Comparison of ENCODE assay signal across 9 cellular contexts in genomic region chr4:2791518-2792395, GRCh38. TPM values are rescaled to one million over a fixed set of nuclear protein-coding genes. Genes with fewer than 3 reads are reported as not detected.
DNase-seq lines count a peak whose midpoint lies in the region; ATAC-seq, FAIRE-seq and TF ChIP-seq lines count a peak whose summit lies in the region.
"Had no signal": no experiment of that assay in that cellular context is flagged by ENCODE, and none has a peak within 500 bp of the region (broad histone marks: within the 10 kb centered on the region; RNA-seq: fewer than 3 reads in every experiment).

No MANE protein-coding gene starts in this region.

- no peak for ATAC-seq in heart right ventricle
- peak in 2 of 4 donors; percentile 4 to 16 for ATAC-seq in pancreas
- ATAC-seq in HG03280 (IDR thresholded peaks at IDR 0.05; ENCODE audit: unreplicated experiment), result no peak

- H3K4me3 ChIP-seq in heart right ventricle, result no peak overlapping the region
- no peak overlapping the region for H3K4me3 ChIP-seq in pancreas

- CTCF ChIA-PET in RWPE1 (lab: Yijun Ruan, JAX), result interaction anchor here (0.7 kb wide), 1 partner anchor 12 kb away, joined by 4 read pairs; no protein-coding TSS in a partner anchor

- H3K27ac ChIP-seq in RWPE1, result peak overlapping the region; percentile 99
- peak overlapping the region in 9 of 10 donors; percentile 34 to 86 (median 58) for H3K27ac ChIP-seq in heart right ventricle
- peak overlapping the region in 3 of 4 donors; percentile 15 to 59 (median 33) for H3K27ac ChIP-seq in pancreas

- peak; percentile 60 for DNase-seq in DMS53 (lab: John Stamatoyannopoulos, UW)
- DNase-seq in RWPE1 (ENCODE audit: low spot score), result no peak
- DNase-seq in heart right ventricle, result peak in 1 of 2 donors; percentile 37
- DNase-seq in pancreas, result peak in 4 of 6 donors; percentile 35 to 70 (median 56)
- DNase-seq in G401 (ENCODE audit: low spot score), result no peak
- no peak for DNase-seq in dermis blood vessel endothelial cell
- DNase-seq: NCI-H187 had no signal

- H3K4me1 ChIP-seq in heart right ventricle (peaks cover 28 to 79% (median 69%) of the 10 kb centered on the region in 9 donors), pancreas (peaks cover 15 to 40% (median 17%) of the 10 kb centered on the region in 3 donors)

- H3K9me3 ChIP-seq in heart right ventricle (no peaks in the 10 kb centered on the region), pancreas (no peaks in the 10 kb centered on the region)

- intact Hi-C loops in heart right ventricle (cut with DNase I) (loop anchor here in 1 of 10 donors (5.0 kb wide), 1 partner anchor 51 kb away; the partner anchor contains the start of gene ADD1), pancreas (cut with DNase I) (no loop called here)

- POLR2A ChIA-PET in RWPE1 (lab: Yijun Ruan, JAX; ENCODE audit: low non-redundant PET), result no interaction called here

- H3K36me3 ChIP-seq in heart right ventricle (peaks cover 0 to 8% (median 0%) of the 10 kb centered on the region in 9 donors), pancreas (no peaks in the 10 kb centered on the region)

- in situ Hi-C loops in G401 (cut with HindIII; ENCODE audit: low sequenced_read_pairs), result no loop called here

- TF ChIP-seq CTCF in RWPE1 (conservative IDR thresholded peaks at IDR 0.05; ENCODE audit: low read depth) (no peak), heart right ventricle (IDR thresholded peaks at IDR 0.05) (no peak), pancreas (IDR thresholded peaks at IDR 0.05) (no peak)

- 93 to 95% methylated on average over 10 of the region's 10 CpGs for WGBS in heart right ventricle, 2 donors
- 87 to 92% methylated on average over 10 of the region's 10 CpGs for WGBS in pancreas, 2 donors

- H3K27me3 ChIP-seq in heart right ventricle (no peaks in the 10 kb centered on the region), pancreas (no peaks in the 10 kb centered on the region)

- FAIRE-seq in pancreas (lab: Jason Lieb, UNC), result no peak
- FAIRE-seq: colon had no signal

RNA-seq across cellular contexts. Expression of gene SH3BP2, which starts 1.1 kb away (rescaled TPM):
- total RNA-seq in heart right ventricle (10 to 100 TPM; 10.4 to 36.9 (median 16.4) TPM), pancreas (10 to 100 TPM; 12.3 to 54.6 (median 27.0) TPM), dermis blood vessel endothelial cell (26.4 and 29.6 TPM in 2 replicates)
- polyA plus RNA-seq in heart right ventricle (10 to 100 TPM; 12.3 to 47.7 TPM), pancreas (10 to 100 TPM; 16.2 to 56.5 TPM)
- 9.0 TPM in 2 replicates for total RNA-seq in G401 (2014; rRNA removed; shearing (Covaris generic))

RNA-seq across cellular contexts. Expression of gene TNIP2, which starts 35.6 kb away (rescaled TPM):
- total RNA-seq in heart right ventricle, result 10 to 100 TPM; 12.6 to 33.7 (median 14.5) TPM
- polyA plus RNA-seq in heart right ventricle, result 10 to 100 TPM; 25.8 to 33.6 TPM
- 10 to 100 TPM; 11.4 to 23.1 (median 15.2) TPM for total RNA-seq in pancreas
- 10 to 100 TPM; 22.6 to 25.4 TPM for polyA plus RNA-seq in pancreas
- total RNA-seq in G401 (2014; rRNA removed; shearing (Covaris generic)), result 42.9 and 57.7 TPM in 2 replicates
- 119 and 122 TPM in 2 replicates for total RNA-seq in dermis blood vessel endothelial cell

RNA-seq across cellular contexts. Expression of gene ADD1, which starts 51.9 kb away (rescaled TPM):
- total RNA-seq in heart right ventricle (100 to 1,000 TPM; 188 to 289 (median 214) TPM), pancreas (100 to 1,000 TPM in 1 of 6 donors, 10 to 100 TPM in 5; 70.9 to 160 (median 86.2) TPM), dermis blood vessel endothelial cell (168 and 270 TPM in 2 replicates)
- polyA plus RNA-seq in heart right ventricle (100 to 1,000 TPM; 163 to 448 TPM), pancreas (100 to 1,000 TPM; 158 to 160 TPM)
- 82.3 and 121 TPM in 2 replicates for total RNA-seq in G401 (2014; rRNA removed; shearing (Covaris generic))

Comparison
In these comparisons a context has a peak if more than half of its experiments do, and no peak if none do; other contexts are left out.
1. DNase-seq: peak in DMS53 (single experiment) and pancreas (4 of 6); none in RWPE1 (single experiment), G401 (single experiment) and dermis blood vessel endothelial cell (single experiment).
2. H3K27ac ChIP-seq: peak in every context shown above with its lines; median percentile 99 in RWPE1; 58 in heart right ventricle; 33 in pancreas.